In the genomic region with DNA sequence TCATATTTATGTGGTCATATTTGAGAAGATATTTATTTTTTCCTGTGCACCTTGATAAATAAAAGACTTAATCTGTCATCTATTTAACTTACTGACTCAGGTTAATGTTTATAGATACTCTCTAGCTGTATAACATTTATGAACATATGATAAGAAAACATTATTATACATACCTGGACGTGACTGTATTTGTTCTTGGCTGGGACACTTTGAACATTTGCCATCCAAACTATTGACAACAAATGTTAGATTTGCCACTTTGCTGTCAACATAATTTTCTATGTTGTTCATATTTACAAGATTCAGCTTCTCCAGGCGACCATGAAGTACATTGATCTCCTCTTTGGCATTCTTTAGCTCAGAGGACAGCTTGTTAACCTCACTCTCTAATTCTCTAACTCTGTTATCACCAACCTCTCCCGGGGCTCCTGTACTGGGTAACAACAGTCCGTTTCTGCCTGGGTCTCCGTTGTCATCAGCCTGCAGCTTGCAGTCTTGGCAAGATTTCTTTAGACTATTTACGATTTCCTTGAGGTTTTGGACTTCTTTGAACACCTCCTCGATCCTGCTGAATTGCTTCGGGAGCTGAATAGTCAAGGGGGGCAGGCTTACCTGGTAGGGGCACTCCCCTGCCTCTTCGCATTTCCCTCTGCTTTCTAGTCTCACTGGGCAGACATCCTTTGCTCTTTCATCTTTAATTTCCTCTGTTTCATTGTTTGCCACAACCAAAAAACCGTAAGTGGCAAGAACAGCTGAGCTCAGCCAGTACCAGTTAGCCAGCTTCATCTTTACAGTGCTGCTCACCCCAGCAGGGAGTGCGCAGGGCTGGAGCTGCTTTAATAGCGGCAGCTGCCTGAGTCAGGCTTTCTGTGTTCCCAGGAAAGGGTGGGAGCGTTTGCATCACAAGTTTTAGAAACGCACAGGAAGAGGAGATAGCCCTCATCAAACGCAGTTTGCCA, we compare ENCODE assay signal across 8 cellular contexts. TPM values are rescaled to one million over a fixed set of nuclear protein-coding genes. Genes with fewer than 3 reads are reported as not detected.
DNase-seq lines count a peak whose midpoint lies in the region; ATAC-seq and TF ChIP-seq lines count a peak whose summit lies in the region.

A gene with protein sequence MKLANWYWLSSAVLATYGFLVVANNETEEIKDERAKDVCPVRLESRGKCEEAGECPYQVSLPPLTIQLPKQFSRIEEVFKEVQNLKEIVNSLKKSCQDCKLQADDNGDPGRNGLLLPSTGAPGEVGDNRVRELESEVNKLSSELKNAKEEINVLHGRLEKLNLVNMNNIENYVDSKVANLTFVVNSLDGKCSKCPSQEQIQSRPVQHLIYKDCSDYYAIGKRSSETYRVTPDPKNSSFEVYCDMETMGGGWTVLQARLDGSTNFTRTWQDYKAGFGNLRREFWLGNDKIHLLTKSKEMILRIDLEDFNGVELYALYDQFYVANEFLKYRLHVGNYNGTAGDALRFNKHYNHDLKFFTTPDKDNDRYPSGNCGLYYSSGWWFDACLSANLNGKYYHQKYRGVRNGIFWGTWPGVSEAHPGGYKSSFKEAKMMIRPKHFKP (minus strand): TSS at position 812 of the 959 bp plus-strand sequence. CDS start 26 bp downstream, at position 786.

- no peak within 1 kb of the TSS for H3K18ac ChIP-seq in neuronal stem cell (ENCODE audit: low read length)

- peak within 1 kb of the TSS; percentile 19 for H3K4me2 ChIP-seq in neuronal stem cell (ENCODE audit: insufficient read depth, low read length, poor library complexity, severe bottlenecking)

- no peak within 1 kb of the TSS for H4K91ac ChIP-seq in neuronal stem cell (ENCODE audit: low read depth, low read length, poor library complexity)

- H3K23ac ChIP-seq in neuronal stem cell (ENCODE audit: low read depth, low read length, poor library complexity) = no peak within 1 kb of the TSS

- H3K4me1 ChIP-seq in neuronal stem cell (ENCODE audit: control insufficient read depth in 2 of 2, insufficient read depth in 1 of 2, low read depth in 1 of 2, low read length in 2 of 2) (peaks cover 3 to 6% of the 10 kb centered on the region in 2 donors), aorta (ENCODE audit: control insufficient read depth in 1 of 2, insufficient read depth in 2 of 2, low read length in 2 of 2) (peaks cover 0 to 2% of the 10 kb centered on the region in 2 donors)

- H3K4ac ChIP-seq in neuronal stem cell (ENCODE audit: low read length) = no peak within 1 kb of the TSS

- H2BK15ac ChIP-seq in neuronal stem cell (ENCODE audit: low read length) = no peak within 1 kb of the TSS

- H3K27ac ChIP-seq in neuronal stem cell (replicated peaks; ENCODE audit: low read length) (no peak within 1 kb of the TSS), aorta (ENCODE audit: low read depth in 1 of 2, low read length in 2 of 2) (peak within 1 kb of the TSS; percentile 33 to 95)

- H3K4me3 ChIP-seq in foreskin fibroblast (ENCODE audit: low read depth in 1 of 2, low read length in 2 of 2) (peak within 1 kb of the TSS in 1 of 2 donors; percentile 32), neuronal stem cell (ENCODE audit: low read length in 2 of 2) (no peak within 1 kb of the TSS), aorta (ENCODE audit: low read length in 2 of 2) (peak within 1 kb of the TSS; percentile 84 to 98)

- peak within 1 kb of the TSS; percentile 35 for H3K27ac Mint-ChIP-seq in activated T-cell treated with anti-CD3 and anti-CD28 coated beads, Interleukin-2, amount 50 U/mL, for 24 hours

- H3K79me1 ChIP-seq in neuronal stem cell (ENCODE audit: low read depth, low read length) = no peaks in the 10 kb centered on the region

- H3K36me3 ChIP-seq in neuronal stem cell (replicated peaks in 1 of 2; ENCODE audit: control insufficient read depth in 2 of 2, insufficient read depth in 2 of 2, low read length in 2 of 2) = no peaks in the 10 kb centered on the region
- H3K36me3 ChIP-seq in aorta (ENCODE audit: control insufficient read depth in 1 of 2, insufficient read depth in 2 of 2, low read length in 1 of 2) = no peaks in the 10 kb centered on the region

- peaks cover 47% of the 10 kb centered on the region for H3K4me1 Mint-ChIP-seq in activated T-cell treated with anti-CD3 and anti-CD28 coated beads, Interleukin-2, amount 50 U/mL, for 24 hours (ENCODE audit: low read depth)

- DNase-seq in COR-L47 (lab: John Stamatoyannopoulos, UW) (peak; percentile 42), MV-4-11 (lab: John Stamatoyannopoulos, UW) (peak; percentile 59), foreskin fibroblast (peak; percentile 39 to 75), neuronal stem cell (ENCODE audit: low spot score) (peak; percentile 12), aorta (peak; percentile 85 to 91)
- peak; percentile 46 for DNase-seq in activated T-cell treated with anti-CD3 and anti-CD28 coated beads, Interleukin-2, amount 50 U/mL, for 24 hours

- H2AK5ac ChIP-seq in neuronal stem cell (ENCODE audit: low read depth, low read length) = no peak within 1 kb of the TSS

- no peak within 1 kb of the TSS for H3K9ac ChIP-seq in neuronal stem cell (ENCODE audit: low read depth, low read length, poor library complexity)

- H3K9me3 Mint-ChIP-seq in activated T-cell treated with anti-CD3 and anti-CD28 coated beads, Interleukin-2, amount 50 U/mL, for 24 hours = no peaks in the 10 kb centered on the region

- H2BK120ac ChIP-seq in neuronal stem cell (ENCODE audit: low read depth, low read length) = no peak within 1 kb of the TSS

- H3K9me3 ChIP-seq in neuronal stem cell (replicated peaks in 1 of 2; ENCODE audit: control insufficient read depth in 2 of 2, insufficient read depth in 1 of 2, low read depth in 1 of 2, low read length in 2 of 2) (no peaks in the 10 kb centered on the region), aorta (ENCODE audit: control insufficient read depth, low read length) (no peaks in the 10 kb centered on the region)

- H2AFZ ChIP-seq in neuronal stem cell (ENCODE audit: low read length) = peak within 1 kb of the TSS; percentile 60

- H4K8ac ChIP-seq in neuronal stem cell (ENCODE audit: low read depth, low read length) = no peak within 1 kb of the TSS

- no peak for TF ChIP-seq CTCF in foreskin fibroblast (IDR thresholded peaks at IDR 0.05; ENCODE audit: low read depth, low read length)

- no peak within 1 kb of the TSS for H2BK12ac ChIP-seq in neuronal stem cell (ENCODE audit: low read length)

- H3K36me3 Mint-ChIP-seq in activated T-cell treated with anti-CD3 and anti-CD28 coated beads, Interleukin-2, amount 50 U/mL, for 24 hours (ENCODE audit: low read depth) = no peaks in the 10 kb centered on the region

- H3K4me3 Mint-ChIP-seq in activated T-cell treated with anti-CD3 and anti-CD28 coated beads, Interleukin-2, amount 50 U/mL, for 24 hours = peak within 1 kb of the TSS; percentile 74

- H3K27me3 ChIP-seq in neuronal stem cell (ENCODE audit: control insufficient read depth in 3 of 3, insufficient read depth in 3 of 3, low read depth in 1 of 3, low read length in 3 of 3) (no peaks in the 10 kb centered on the region), aorta (ENCODE audit: control insufficient read depth in 1 of 2, insufficient read depth in 2 of 2, low read length in 1 of 2) (no peaks in the 10 kb centered on the region)

- ATAC-seq in aorta (ENCODE audit: low FRiP score) (peak; percentile 93), GM21367 (IDR thresholded peaks at IDR 0.05; ENCODE audit: unreplicated experiment) (no peak), HG02884 (IDR thresholded peaks at IDR 0.05; ENCODE audit: unreplicated experiment) (no peak)

- WGBS in neuronal stem cell (ENCODE audit: extremely low coverage in 2 of 2, insufficient read length in 2 of 2, insufficient replicate concordance in 1 of 2), 2 donors = no CpG with 5 or more reads among the region's 15 CpGs
- WGBS in aorta, 2 donors = 0 to 1% methylated on average over 15 of the region's 15 CpGs

- no peak within 1 kb of the TSS for H3K14ac ChIP-seq in neuronal stem cell (ENCODE audit: low read length)

- H2BK5ac ChIP-seq in neuronal stem cell (ENCODE audit: low read length) = no peak within 1 kb of the TSS

- intact Hi-C loops in aorta (cut with DNase I) = loop anchor here in 1 of 2 donors (5.0 kb wide), 1 partner anchor 43 kb away; no protein-coding TSS in a partner anchor

- no peaks in the 10 kb centered on the region for H3K27me3 Mint-ChIP-seq in activated T-cell treated with anti-CD3 and anti-CD28 coated beads, Interleukin-2, amount 50 U/mL, for 24 hours

RNA-seq across cellular contexts. Expression of the gene that starts here (rescaled TPM):
- polyA plus RNA-seq in neuronal stem cell (2013, experiment 1 of 2) = not detected
- not detected for polyA plus RNA-seq in neuronal stem cell (2013, experiment 2 of 2)
- total RNA-seq in aorta = 100 to 1,000 TPM; 208 to 246 TPM
- 100 to 1,000 TPM; 104 to 117 TPM for polyA plus RNA-seq in aorta

Comparison
In these comparisons a context has a peak if more than half of its experiments do, and no peak if none do; other contexts are left out.
1. DNase-seq: peak in every context shown above with its lines; median percentile 88 in aorta; 59 in MV-4-11; 57 in foreskin fibroblast; 46 in activated T-cell treated with anti-CD3 and anti-CD28 coated beads, Interleukin-2, amount 50 U/mL, for 24 hours; 42 in COR-L47; 12 in neuronal stem cell.
2. H3K4me3 ChIP-seq: peak in aorta (2 of 2); none in neuronal stem cell (0 of 2).